In genomic region chr6:129478379-129478778, GRCh38 we compare ENCODE assay signal across 26 cellular contexts.
DNase-seq lines count a peak whose midpoint lies in the region; ATAC-seq, FAIRE-seq and TF ChIP-seq lines count a peak whose summit lies in the region.
"Had no signal": no experiment of that assay in that cellular context is flagged by ENCODE, and none has a peak within 500 bp of the region (broad histone marks: within the 10 kb centered on the region; RNA-seq: fewer than 3 reads in every experiment).

No MANE protein-coding gene starts in this region.

- POLR2A ChIA-PET in MCF 10A (lab: Yijun Ruan, JAX): no interaction called here

- FAIRE-seq in astrocyte (lab: Jason Lieb, UNC): peak; percentile 17
- FAIRE-seq: GM12878, GM12892, GM18507 had no signal

- H3K4me1 Mint-ChIP-seq in MCF 10A (ENCODE audit: insufficient read depth, unreplicated experiment) (no peaks in the 10 kb centered on the region), astrocyte (ENCODE audit: low read depth, unreplicated experiment) (peaks cover 4% of the 10 kb centered on the region), glutamatergic neuron (ENCODE audit: low read depth, unreplicated experiment) (peaks cover 21% of the 10 kb centered on the region)
- H3K4me1 Mint-ChIP-seq: CD14-positive monocyte; CD4-positive, CD25-positive, alpha-beta regulatory T cell; CD8-positive, alpha-beta memory T cell had no signal

- H3K79me2 ChIP-seq in mammary epithelial cell (ENCODE audit: insufficient read depth, low read length) (no peaks in the 10 kb centered on the region), astrocyte (ENCODE audit: insufficient read depth, low read length) (no peaks in the 10 kb centered on the region)

- H3K9me3 ChIP-seq in mammary epithelial cell (replicated peaks; ENCODE audit: insufficient read depth, low read length) (no peaks in the 10 kb centered on the region), astrocyte (ENCODE audit: insufficient read depth, low read depth, low read length) (no peaks in the 10 kb centered on the region)
- H3K9me3 ChIP-seq: BE2C, BLaER1 had no signal

- H3K27ac ChIP-seq in mammary epithelial cell (ENCODE audit: insufficient read depth, low read depth, low read length) (no peak overlapping the region), astrocyte (ENCODE audit: low read depth, low read length) (no peak overlapping the region)
- H3K27ac ChIP-seq: BLaER1 had no signal

- intact Hi-C loops in mammary epithelial cell (cut with micrococcal nuclease) (no loop called here), MCF 10A (cut with micrococcal nuclease) (no loop called here)

- H3K4me3 Mint-ChIP-seq in MCF 10A (ENCODE audit: unreplicated experiment) (no peak overlapping the region), astrocyte (ENCODE audit: unreplicated experiment) (no peak overlapping the region), glutamatergic neuron (ENCODE audit: unreplicated experiment) (no peak overlapping the region)
- H3K4me3 Mint-ChIP-seq: CD14-positive monocyte; CD4-positive, alpha-beta memory T cell; CD4-positive, CD25-positive, alpha-beta regulatory T cell; CD8-positive, alpha-beta memory T cell had no signal

- BruUV-seq in mammary epithelial cell (replicated peaks; lab: Mats Ljungman, UMichigan): no TSS peak
- BruUV-seq in MCF 10A (replicated peaks; lab: Mats Ljungman, UMichigan): no TSS peak

- H3K27me3 Mint-ChIP-seq in MCF 10A (ENCODE audit: insufficient read depth, unreplicated experiment): no peaks in the 10 kb centered on the region
- no peaks in the 10 kb centered on the region for H3K27me3 Mint-ChIP-seq in astrocyte (ENCODE audit: low read depth, unreplicated experiment)
- peaks cover 4% of the 10 kb centered on the region for H3K27me3 Mint-ChIP-seq in glutamatergic neuron (ENCODE audit: unreplicated experiment)
- H3K27me3 Mint-ChIP-seq: CD4-positive, alpha-beta memory T cell; CD8-positive, alpha-beta memory T cell had no signal

- dilution Hi-C loops in mammary epithelial cell (cut with HindIII; ENCODE audit: low sequenced_read_pairs): no loop called here

- H3K27ac Mint-ChIP-seq in MCF 10A (ENCODE audit: low read depth, unreplicated experiment): no peak overlapping the region
- no peak overlapping the region for H3K27ac Mint-ChIP-seq in astrocyte (ENCODE audit: unreplicated experiment)
- peak overlapping the region; percentile 43 for H3K27ac Mint-ChIP-seq in glutamatergic neuron (ENCODE audit: unreplicated experiment)
- H3K27ac Mint-ChIP-seq: CD14-positive monocyte; CD4-positive, alpha-beta memory T cell; CD4-positive, CD25-positive, alpha-beta regulatory T cell; CD8-positive, alpha-beta memory T cell had no signal

- H3K9ac ChIP-seq in mammary epithelial cell (ENCODE audit: insufficient read depth, low read length) (no peak overlapping the region), astrocyte (ENCODE audit: low read length) (no peak overlapping the region)
- H3K9ac ChIP-seq: BLaER1 had no signal

- no peak overlapping the region for H3K4me3 ChIP-seq in mammary epithelial cell (replicated peaks in 1 of 3; ENCODE audit: insufficient read depth in 1 of 3, low read depth in 2 of 3, low read length in 3 of 3)
- H3K4me3 ChIP-seq in astrocyte (ENCODE audit: insufficient read depth, low read depth, low read length): no peak overlapping the region
- H3K4me3 ChIP-seq: BLaER1, GM12878 had no signal

- ATAC-seq in HG03196 (IDR thresholded peaks at IDR 0.05; ENCODE audit: unreplicated experiment): no peak
- ATAC-seq: GM12878 had no signal

- CTCF ChIA-PET in mammary epithelial cell (lab: Charles Lee; ENCODE audit: low non-redundant PET): no interaction called here
- CTCF ChIA-PET in MCF 10A (lab: Yijun Ruan, JAX): no interaction called here

- whole genome bisulfite sequencing in mammary epithelial cell (ENCODE audit: low coverage, missing lambda C conversion rate): 84% methylated on average over 4 of the region's 4 CpGs

- H3K9me3 Mint-ChIP-seq in MCF 10A (ENCODE audit: unreplicated experiment) (no peaks in the 10 kb centered on the region), astrocyte (ENCODE audit: unreplicated experiment) (no peaks in the 10 kb centered on the region), glutamatergic neuron (ENCODE audit: unreplicated experiment) (peaks cover 5% of the 10 kb centered on the region)
- H3K9me3 Mint-ChIP-seq: CD4-positive, alpha-beta memory T cell; CD8-positive, alpha-beta memory T cell had no signal

- H3K4me1 ChIP-seq in mammary epithelial cell (ENCODE audit: insufficient read depth, low read length): no peaks in the 10 kb centered on the region
- H3K4me1 ChIP-seq in astrocyte (ENCODE audit: insufficient read depth, low read length): no peaks in the 10 kb centered on the region
- H3K4me1 ChIP-seq: BE2C, BLaER1 had no signal

- H2AFZ ChIP-seq in mammary epithelial cell (ENCODE audit: low read depth, low read length): peak overlapping the region; percentile 8
- H2AFZ ChIP-seq in astrocyte (ENCODE audit: low read depth, low read length): no peak overlapping the region

- H3K27me3 ChIP-seq in mammary epithelial cell (ENCODE audit: insufficient read depth, low read length) (no peaks in the 10 kb centered on the region), astrocyte (ENCODE audit: insufficient read depth, low read length) (no peaks in the 10 kb centered on the region)
- H3K27me3 ChIP-seq: BE2C, BLaER1 had no signal

- H3K36me3 Mint-ChIP-seq in MCF 10A (ENCODE audit: insufficient read depth, unreplicated experiment): peaks cover 5% of the 10 kb centered on the region
- no peaks in the 10 kb centered on the region for H3K36me3 Mint-ChIP-seq in astrocyte (ENCODE audit: low read depth, unreplicated experiment)
- H3K36me3 Mint-ChIP-seq in glutamatergic neuron (ENCODE audit: unreplicated experiment): no peaks in the 10 kb centered on the region
- H3K36me3 Mint-ChIP-seq: CD14-positive monocyte; CD4-positive, CD25-positive, alpha-beta regulatory T cell had no signal

- no peak overlapping the region for H3K4me2 ChIP-seq in mammary epithelial cell (ENCODE audit: insufficient read depth, low read depth, low read length)
- no peak overlapping the region for H3K4me2 ChIP-seq in astrocyte (ENCODE audit: low read length)
- H3K4me2 ChIP-seq: BLaER1 had no signal

- in situ Hi-C loops in mammary epithelial cell (cut with MboI; ENCODE audit: low sequenced_read_pairs in 2 of 2): loop anchor here (25.0 kb wide), 1 partner anchor 259 kb away; no protein-coding TSS in a partner anchor

- TF ChIP-seq CTCF in mammary epithelial cell (conservative IDR thresholded peaks at IDR 0.05 in 1 of 2, IDR thresholded peaks at IDR 0.05 in 1 of 2; ENCODE audit: extremely low read depth in 1 of 2, insufficient read depth in 1 of 2, low read depth in 1 of 2, low read length in 2 of 2) (no peak), MCF 10A (IDR thresholded peaks at IDR 0.05; ENCODE audit: unreplicated experiment) (no peak), astrocyte (IDR thresholded peaks at IDR 0.05; ENCODE audit: insufficient read depth, low read depth, low read length) (no peak), glutamatergic neuron (IDR thresholded peaks at IDR 0.05; ENCODE audit: partially characterized antibody, unreplicated experiment) (no peak)

- H4K20me1 ChIP-seq in mammary epithelial cell (ENCODE audit: insufficient read depth, low read length) (no peaks in the 10 kb centered on the region), astrocyte (ENCODE audit: insufficient read depth, low read length) (no peaks in the 10 kb centered on the region)
- H4K20me1 ChIP-seq: BLaER1 had no signal

- DNase-seq in mammary epithelial cell (no peak), MCF 10A (ENCODE audit: unreplicated experiment) (no peak), astrocyte (ENCODE audit: low read depth) (no peak), glutamatergic neuron (no peak), medulla oblongata (ENCODE audit: extremely low spot score) (no peak)
- DNase-seq: 8988T; ACHN; BE2C; C1 segment of cervical spinal cord; CD4-positive, alpha-beta memory T cell; CD4-positive, CD25-positive, alpha-beta regulatory T cell; CD8-positive, alpha-beta memory T cell; COR-L47; DMS 273 treated with DMSO at 0.1 percent for 48 hours; DMS153; DMS53; DMS79; DND-41; EL; GDM1 had no signal

- H3K36me3 ChIP-seq in mammary epithelial cell (ENCODE audit: insufficient read depth, low read length) (no peaks in the 10 kb centered on the region), astrocyte (ENCODE audit: insufficient read depth, low read length) (no peaks in the 10 kb centered on the region)
- H3K36me3 ChIP-seq: BE2C, BLaER1 had no signal
